ENCODE assay signal across 8 cellular contexts in the genomic region with DNA sequence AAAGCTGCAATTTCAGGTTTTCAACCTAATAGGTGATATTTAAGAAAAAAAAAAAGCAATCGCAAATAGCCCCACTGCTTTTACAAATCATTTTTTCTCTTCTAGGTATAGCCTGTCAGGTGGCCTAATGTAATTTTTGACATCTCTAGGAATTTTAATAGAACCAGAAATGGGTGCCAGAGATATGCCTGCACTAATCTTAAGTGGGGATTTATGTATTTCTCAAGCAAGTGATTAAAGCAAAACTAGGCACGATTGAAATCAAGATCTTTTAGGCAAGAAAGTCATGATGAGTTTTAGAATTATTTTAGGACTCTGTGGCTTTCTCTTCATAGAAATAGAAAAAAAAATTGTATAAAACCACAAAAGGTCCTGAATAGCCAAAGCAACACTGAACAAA. TPM values are rescaled to one million over a fixed set of nuclear protein-coding genes. Genes with fewer than 3 reads are reported as not detected.
DNase-seq lines count a peak whose midpoint lies in the region; FAIRE-seq and TF ChIP-seq lines count a peak whose summit lies in the region.

No MANE protein-coding gene starts in this region.

- H3K4me1 ChIP-seq in OCI-LY3 (ENCODE audit: low read length) (peaks cover 11% of the 10 kb centered on the region; the same call in 1 of the 2 replicates), osteoblast (ENCODE audit: insufficient read depth, low read length) (peaks cover 23% of the 10 kb centered on the region)
- peaks cover 9% of the 10 kb centered on the region for H3K4me1 ChIP-seq in effector memory CD4-positive, alpha-beta T cell (ENCODE audit: control insufficient read depth, insufficient read depth, low read length, poor library complexity, severe bottlenecking)

- H3K4me2 ChIP-seq in OCI-LY3 (ENCODE audit: low read length) (peak overlapping the region; percentile 83), osteoblast (ENCODE audit: insufficient read depth, low read length) (peak overlapping the region; percentile 98)

- no peak for TF ChIP-seq POLR2A in GM12892 (IDR thresholded peaks at IDR 0.05; ENCODE audit: low read depth, low read length)

- H4K20me1 ChIP-seq in OCI-LY3 (ENCODE audit: insufficient read depth, low read length) (no peaks in the 10 kb centered on the region), osteoblast (ENCODE audit: insufficient read depth, low read length) (no peaks in the 10 kb centered on the region)

- H3K27me3 ChIP-seq in OCI-LY3 (ENCODE audit: low read depth, low read length) (no peaks in the 10 kb centered on the region), osteoblast (ENCODE audit: insufficient read depth, low read length) (no peaks in the 10 kb centered on the region)
- H3K27me3 ChIP-seq in effector memory CD4-positive, alpha-beta T cell (replicated peaks; ENCODE audit: control insufficient read depth, insufficient read depth, low read length, poor library complexity, severe bottlenecking): no peaks in the 10 kb centered on the region

- DNase-seq in GM12892 (ENCODE audit: insufficient read length) (no peak), osteoblast (ENCODE audit: insufficient read length, low spot score, missing footprints) (no peak), ecto neural progenitor cell (ENCODE audit: low spot score) (no peak), NCI-H187 treated with DMSO at 0.1 percent for 48 hours (lab: John Stamatoyannopoulos, UW) (no peak), NCI-H345 (lab: John Stamatoyannopoulos, UW) (no peak)
- DNase-seq in effector memory CD4-positive, alpha-beta T cell: no peak
- DNase-seq in NK-92 treated with Interleukin-12 subunit alpha and Interleukin-12 subunit beta, amount 100 ng/mL, for 24 hours (lab: John Stamatoyannopoulos, UW): no peak

- peak overlapping the region; percentile 86 for H3K9ac ChIP-seq in OCI-LY3 (ENCODE audit: low read length)

- H3K9me3 ChIP-seq in OCI-LY3 (ENCODE audit: insufficient read depth, low read length) (no peaks in the 10 kb centered on the region), osteoblast (ENCODE audit: low read depth, low read length) (no peaks in the 10 kb centered on the region)
- H3K9me3 ChIP-seq in effector memory CD4-positive, alpha-beta T cell (ENCODE audit: control insufficient read depth, low read length): no peaks in the 10 kb centered on the region

- H3K4me3 ChIP-seq in OCI-LY3 (ENCODE audit: low read length) (peak overlapping the region; percentile 96), osteoblast (ENCODE audit: insufficient read depth, low read length) (peak overlapping the region; percentile 91)
- H3K4me3 ChIP-seq in effector memory CD4-positive, alpha-beta T cell (ENCODE audit: insufficient read depth, low read depth, low read length, poor library complexity, severe bottlenecking): peak overlapping the region; percentile 86

- H3K27ac ChIP-seq in OCI-LY3 (ENCODE audit: low read length) (no peak overlapping the region), osteoblast (ENCODE audit: low read depth, low read length) (peak overlapping the region; percentile 86)
- H3K27ac ChIP-seq in effector memory CD4-positive, alpha-beta T cell (ENCODE audit: insufficient read depth, low read length, poor library complexity, severe bottlenecking): peak overlapping the region; percentile 72

- no peaks in the 10 kb centered on the region for H3K36me3 ChIP-seq in OCI-LY3 (replicated peaks; ENCODE audit: low read depth, low read length)
- no peaks in the 10 kb centered on the region for H3K36me3 ChIP-seq in effector memory CD4-positive, alpha-beta T cell (ENCODE audit: control insufficient read depth, insufficient read depth, low read length)
- H3K36me3 ChIP-seq in osteoblast (ENCODE audit: insufficient read depth, low read length): peaks cover 8% of the 10 kb centered on the region

- no peak for TF ChIP-seq CTCF in OCI-LY3 (IDR thresholded peaks at IDR 0.05; ENCODE audit: low read depth, low read length)
- TF ChIP-seq CTCF in osteoblast (IDR thresholded peaks at IDR 0.05; ENCODE audit: extremely low read depth, low read depth, low read length): no peak

- H2AFZ ChIP-seq in OCI-LY3 (ENCODE audit: low read depth, low read length): peak overlapping the region; percentile 99
- peak overlapping the region; percentile 97 for H2AFZ ChIP-seq in osteoblast (ENCODE audit: low read length)

- H3K79me2 ChIP-seq in OCI-LY3 (ENCODE audit: low read length): no peaks in the 10 kb centered on the region
- peaks cover 13% of the 10 kb centered on the region for H3K79me2 ChIP-seq in osteoblast (ENCODE audit: insufficient read depth, low read length)

- FAIRE-seq in GM12892 (lab: Jason Lieb, UNC): peak; percentile 27

RNA-seq across cellular contexts. Expression of a gene that starts 0.9 kb away (rescaled TPM):
- polyA plus RNA-seq in GM12892 (2012; ENCODE audit: missing spikeins): 9.5 TPM
- total RNA-seq in osteoblast: 15.2 and 15.3 TPM in 2 replicates

RNA-seq across cellular contexts. Expression of a gene that starts 24.2 kb away (rescaled TPM):
- not detected for polyA plus RNA-seq in GM12892 (2012; ENCODE audit: missing spikeins)
- total RNA-seq in osteoblast: 0.36 and 0.59 TPM in 2 replicates

RNA-seq across cellular contexts. Expression of a gene that starts 34.3 kb away (rescaled TPM):
- 1.5 TPM for polyA plus RNA-seq in GM12892 (2012; ENCODE audit: missing spikeins)
- 2.2 and 2.4 TPM in 2 replicates for total RNA-seq in osteoblast
